In the genomic region with DNA sequence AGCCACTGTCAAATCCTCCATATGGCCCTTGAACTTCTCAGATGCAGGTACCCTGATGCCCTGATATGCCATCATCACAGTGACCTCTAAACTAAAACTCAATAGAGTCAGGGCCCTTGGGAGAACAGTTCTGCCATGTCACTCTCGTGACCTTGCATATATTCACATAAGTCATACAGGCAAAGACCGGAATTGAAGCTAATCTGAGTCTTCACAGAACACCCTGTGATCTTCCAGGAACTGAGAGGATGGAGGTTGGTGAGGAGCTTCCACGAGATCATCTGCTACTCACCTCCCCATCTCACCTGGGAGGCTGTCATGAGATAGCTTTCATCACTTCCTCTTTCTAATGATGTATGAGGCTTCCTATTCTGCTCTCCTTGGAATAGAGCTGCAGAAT, we compare ENCODE assay signal across 17 cellular contexts.
A peak's percentile ranks its signal among the peaks of the same experiment; 100 is the strongest.
DNase-seq lines count a peak whose midpoint lies in the region; ATAC-seq, FAIRE-seq and TF ChIP-seq lines count a peak whose summit lies in the region.
"Had no signal": no experiment of that assay in that cellular context is flagged by ENCODE, and none has a peak within 500 bp of the region (broad histone marks: within the 10 kb centered on the region; RNA-seq: fewer than 3 reads in every experiment).

No MANE protein-coding gene starts in this region.

- FAIRE-seq in bronchial epithelial cell (lab: Jason Lieb, UNC) = peak; percentile 87
- FAIRE-seq: islet of Langerhans had no signal

- H3K27ac Mint-ChIP-seq in activated naive CD8-positive, alpha-beta T cell treated with anti-CD3 and anti-CD28 coated beads for 36 hours = no peak overlapping the region
- H3K27ac Mint-ChIP-seq: CD8-positive, alpha-beta memory T cell; HFFc6 had no signal

- TF ChIP-seq CTCF in GM13977 (IDR thresholded peaks at IDR 0.05; ENCODE audit: extremely low read depth, insufficient read depth, missing control alignments) (no peak), bronchial epithelial cell (IDR thresholded peaks at IDR 0.05; ENCODE audit: insufficient read depth, low read length, severe bottlenecking) (no peak), psoas muscle (IDR thresholded peaks at IDR 0.05) (no peak)

- no peaks in the 10 kb centered on the region for H3K27me3 ChIP-seq in bronchial epithelial cell (ENCODE audit: control insufficient read depth, insufficient read depth, low read length)
- no peaks in the 10 kb centered on the region for H3K27me3 ChIP-seq in psoas muscle (ENCODE audit: insufficient read depth in 3 of 3, low read length in 2 of 3)

- H3K4me3 ChIP-seq in bronchial epithelial cell (ENCODE audit: low read depth, low read length) = no peak overlapping the region
- H3K4me3 ChIP-seq in psoas muscle = no peak overlapping the region

- peaks cover 8% of the 10 kb centered on the region for H3K27me3 Mint-ChIP-seq in activated naive CD8-positive, alpha-beta T cell treated with anti-CD3 and anti-CD28 coated beads for 36 hours

- no peak overlapping the region for H3K27ac ChIP-seq in psoas muscle
- H3K27ac ChIP-seq: epithelial cell of prostate, RWPE1 had no signal

- peaks cover 29% of the 10 kb centered on the region for H3K4me1 ChIP-seq in psoas muscle

- no peak overlapping the region for H3K4me3 Mint-ChIP-seq in activated naive CD8-positive, alpha-beta T cell treated with anti-CD3 and anti-CD28 coated beads for 36 hours
- H3K4me3 Mint-ChIP-seq: CD8-positive, alpha-beta memory T cell; HFFc6 had no signal

- DNase-seq in GM13977 (ENCODE audit: low spot score) (peak; percentile 2), bronchial epithelial cell (ENCODE audit: low read depth) (no peak), psoas muscle (no peak)
- DNase-seq in activated naive CD8-positive, alpha-beta T cell treated with anti-CD3 and anti-CD28 coated beads for 36 hours = no peak
- DNase-seq in activated naive CD4-positive, alpha-beta T cell treated with Interleukin-2 at 50 U/mL for 16 hours = no peak
- DNase-seq: activated CD4-positive, alpha-beta T cell treated with anti-CD3 and anti-CD28 coated beads, Interleukin-2, amount 50 U/mL, for 48 hours; CD8-positive, alpha-beta memory T cell; HFFc6; NCI-H2029; stimulated activated naive CD4-positive, alpha-beta T cell treated with Interleukin-2 at 50 U/mL for 16 hours; T-helper 9 cell had no signal

- no peaks in the 10 kb centered on the region for H3K9me3 ChIP-seq in psoas muscle

- H3K36me3 Mint-ChIP-seq in activated naive CD8-positive, alpha-beta T cell treated with anti-CD3 and anti-CD28 coated beads for 36 hours = no peaks in the 10 kb centered on the region

- H3K36me3 ChIP-seq in bronchial epithelial cell (ENCODE audit: control insufficient read depth, insufficient read depth, low read length) (no peaks in the 10 kb centered on the region), psoas muscle (ENCODE audit: insufficient read depth in 1 of 2, low read depth in 1 of 2) (peaks cover 0 to 21% of the 10 kb centered on the region in 2 donors)

- 70 to 89% (median 76%) methylated on average over 3 of the region's 3 CpGs for WGBS in psoas muscle, 3 donors

- ATAC-seq in GM21447 (IDR thresholded peaks at IDR 0.05; ENCODE audit: unreplicated experiment) = peak; percentile 61
- peak; percentile 62 for ATAC-seq in HG03432 (IDR thresholded peaks at IDR 0.05; ENCODE audit: unreplicated experiment)
- no peak for ATAC-seq in psoas muscle
- no peak for ATAC-seq in GM19455 (IDR thresholded peaks at IDR 0.05; ENCODE audit: unreplicated experiment)

- in situ Hi-C loops in GM13977 (cut with MboI; ENCODE audit: low pct_unique_long_range_greater_than_20kb, low sequenced_read_pairs, unreplicated experiment) = no loop called here

- no peaks in the 10 kb centered on the region for H3K9me3 Mint-ChIP-seq in activated naive CD8-positive, alpha-beta T cell treated with anti-CD3 and anti-CD28 coated beads for 36 hours
- H3K9me3 Mint-ChIP-seq: CD8-positive, alpha-beta memory T cell; HFFc6 had no signal

- intact Hi-C loops in psoas muscle (cut with DNase I) = no loop called here

- no peaks in the 10 kb centered on the region for H3K4me1 Mint-ChIP-seq in activated naive CD8-positive, alpha-beta T cell treated with anti-CD3 and anti-CD28 coated beads for 36 hours
- H3K4me1 Mint-ChIP-seq: CD8-positive, alpha-beta memory T cell had no signal

Comparison
In these comparisons a context has a peak if more than half of its experiments do, and no peak if none do; other contexts are left out.
1. ATAC-seq: peak in GM21447 (single experiment) and HG03432 (single experiment); none in psoas muscle (0 of 4) and GM19455 (single experiment).